Comparison of ENCODE assay signal across 1 cellular context in the genomic region with DNA sequence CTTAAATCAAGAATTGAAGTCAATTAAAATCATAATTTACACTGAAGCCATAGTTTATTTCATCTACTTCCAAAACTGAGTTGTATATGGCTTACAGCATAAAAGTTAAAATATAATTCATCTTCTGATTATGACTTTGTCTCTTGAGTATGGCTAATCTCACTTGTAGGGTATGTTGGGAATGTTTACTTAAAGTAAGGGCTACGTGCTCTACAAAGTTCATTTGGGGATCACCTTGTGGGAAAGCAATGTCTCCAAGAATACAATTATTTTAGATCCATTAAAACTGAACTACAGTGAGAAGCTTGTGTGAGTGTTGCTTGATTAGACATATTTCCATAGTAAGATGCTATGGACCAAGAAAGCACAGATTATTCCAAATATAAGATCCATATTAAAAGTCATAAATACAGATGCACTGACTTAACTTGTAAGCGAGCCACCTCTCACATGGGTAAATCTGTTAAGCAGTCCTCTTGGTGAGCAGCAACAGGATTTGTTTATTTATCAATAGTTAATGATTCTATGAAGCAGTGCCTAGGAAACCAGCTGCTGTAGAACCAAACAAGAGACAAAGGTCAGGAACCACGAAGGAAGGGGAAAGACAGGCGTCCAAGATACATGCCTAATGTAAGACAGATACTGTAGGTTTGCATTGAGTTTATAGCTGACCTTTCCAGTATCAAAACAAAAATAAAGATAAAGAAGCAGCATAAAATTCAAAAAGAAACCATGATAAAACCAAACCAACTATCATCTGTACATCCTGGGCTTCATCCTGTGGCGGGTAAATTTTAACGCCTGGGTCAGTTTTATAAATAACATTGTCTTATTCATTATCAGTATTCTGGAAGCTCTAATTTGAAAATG.
TF ChIP-seq lines count a peak whose summit lies in the region.

No MANE protein-coding gene starts in this region.

TF ChIP-seq in HCT116, 20 proteins besides CTCF, POLR2A, EP300 and RAD21:
- TF ChIP-seq CEBPB (IDR thresholded peaks at IDR 0.05; ENCODE audit: low read depth) (no peak), CBX3 (IDR thresholded peaks at IDR 0.05; ENCODE audit: low read depth) (no peak), EZH2 (IDR thresholded peaks at IDR 0.05) (no peak), EGR1 (IDR thresholded peaks at IDR 0.05; ENCODE audit: low read depth) (no peak), POLR2AphosphoS5 (IDR thresholded peaks at IDR 0.05; ENCODE audit: low read depth, low read length) (no peak), ZFX (IDR thresholded peaks at IDR 0.05) (no peak), TCF7L2 (IDR thresholded peaks at IDR 0.05; ENCODE audit: borderline replicate concordance, extremely low read depth, insufficient read depth, insufficient read length) (no peak), ELF1 (IDR thresholded peaks at IDR 0.05; ENCODE audit: borderline replicate concordance, low read depth) (no peak), YY1 (IDR thresholded peaks at IDR 0.05; ENCODE audit: extremely low read depth, insufficient replicate concordance, low read depth, low read length) (no peak), SIN3A (IDR thresholded peaks at IDR 0.05; ENCODE audit: low read depth) (no peak), SP1 (IDR thresholded peaks at IDR 0.05; ENCODE audit: low read depth) (no peak), ATF3 (IDR thresholded peaks at IDR 0.05) (no peak), JUND (IDR thresholded peaks at IDR 0.05) (no peak), REST (IDR thresholded peaks at IDR 0.05; ENCODE audit: low read depth) (no peak), ZNF274 (IDR thresholded peaks at IDR 0.05; ENCODE audit: low read depth, low read length) (no peak), SRF (IDR thresholded peaks at IDR 0.05; ENCODE audit: low read depth) (no peak), EZH2phosphoT487 (IDR thresholded peaks at IDR 0.05; ENCODE audit: borderline replicate concordance) (no peak), FOSL1 (IDR thresholded peaks at IDR 0.05; ENCODE audit: low read depth) (no peak)
- TF ChIP-seq, protein P1, sequence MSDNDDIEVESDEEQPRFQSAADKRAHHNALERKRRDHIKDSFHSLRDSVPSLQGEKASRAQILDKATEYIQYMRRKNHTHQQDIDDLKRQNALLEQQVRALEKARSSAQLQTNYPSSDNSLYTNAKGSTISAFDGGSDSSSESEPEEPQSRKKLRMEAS (IDR thresholded peaks at IDR 0.05), result no peak
- TF ChIP-seq, protein P2, sequence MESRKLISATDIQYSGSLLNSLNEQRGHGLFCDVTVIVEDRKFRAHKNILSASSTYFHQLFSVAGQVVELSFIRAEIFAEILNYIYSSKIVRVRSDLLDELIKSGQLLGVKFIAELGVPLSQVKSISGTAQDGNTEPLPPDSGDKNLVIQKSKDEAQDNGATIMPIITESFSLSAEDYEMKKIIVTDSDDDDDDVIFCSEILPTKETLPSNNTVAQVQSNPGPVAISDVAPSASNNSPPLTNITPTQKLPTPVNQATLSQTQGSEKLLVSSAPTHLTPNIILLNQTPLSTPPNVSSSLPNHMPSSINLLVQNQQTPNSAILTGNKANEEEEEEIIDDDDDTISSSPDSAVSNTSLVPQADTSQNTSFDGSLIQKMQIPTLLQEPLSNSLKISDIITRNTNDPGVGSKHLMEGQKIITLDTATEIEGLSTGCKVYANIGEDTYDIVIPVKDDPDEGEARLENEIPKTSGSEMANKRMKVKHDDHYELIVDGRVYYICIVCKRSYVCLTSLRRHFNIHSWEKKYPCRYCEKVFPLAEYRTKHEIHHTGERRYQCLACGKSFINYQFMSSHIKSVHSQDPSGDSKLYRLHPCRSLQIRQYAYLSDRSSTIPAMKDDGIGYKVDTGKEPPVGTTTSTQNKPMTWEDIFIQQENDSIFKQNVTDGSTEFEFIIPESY (IDR thresholded peaks at IDR 0.05; ENCODE audit: extremely low read depth, insufficient replicate concordance, low read length), result no peak
